Comparison of ENCODE assay signal across 24 cellular contexts in genomic region chr11:121180183-121180582, GRCh38.
"Had no signal": no experiment of that assay in that cellular context is flagged by ENCODE, and none has a peak within 500 bp of the region (broad histone marks: within the 10 kb centered on the region; RNA-seq: fewer than 3 reads in every experiment).

No MANE protein-coding gene starts in this region.

- H3K9me3 ChIP-seq: colonic mucosa, gastrocnemius medialis had no signal

- H3K27me3 ChIP-seq: colonic mucosa, dorsolateral prefrontal cortex, esophagus muscularis mucosa, esophagus squamous epithelium, gastrocnemius medialis, gastroesophageal sphincter, heart left ventricle, heart right ventricle had no signal

- H3K4me3 ChIP-seq: colonic mucosa, coronary artery, dorsolateral prefrontal cortex, esophagus muscularis mucosa, esophagus squamous epithelium, gastrocnemius medialis, gastroesophageal sphincter, heart left ventricle, heart right ventricle had no signal

- H3K27ac ChIP-seq: colonic mucosa, coronary artery, dorsolateral prefrontal cortex, epithelial cell of prostate, esophagus muscularis mucosa, esophagus squamous epithelium, foreskin keratinocyte, gastrocnemius medialis, gastroesophageal sphincter, heart left ventricle, heart right ventricle had no signal

- H3K4me1 ChIP-seq: colonic mucosa, esophagus muscularis mucosa, esophagus squamous epithelium, foreskin keratinocyte, gastrocnemius medialis, gastroesophageal sphincter, heart left ventricle, heart right ventricle had no signal

- ATAC-seq: effector memory CD8-positive, alpha-beta T cell; esophagus mucosa; foreskin keratinocyte; gastrocnemius medialis; gastroesophageal sphincter; heart left ventricle; heart right ventricle had no signal

- H3K36me3 ChIP-seq: colonic mucosa, esophagus muscularis mucosa, esophagus squamous epithelium, gastrocnemius medialis, gastroesophageal sphincter, heart left ventricle, heart right ventricle had no signal

- DNase-seq: colonic mucosa; cortex of kidney; dermis blood vessel endothelial cell; dorsolateral prefrontal cortex; effector CD4-positive, alpha-beta T cell; effector CD8-positive, alpha-beta T cell; effector memory CD4-positive, alpha-beta T cell; effector memory CD8-positive, alpha-beta T cell; endodermal cell; erythroblast; esophagus squamous epithelium; foreskin fibroblast; foreskin keratinocyte; foreskin melanocyte; gastrocnemius medialis; glutamatergic neuron; head of caudate nucleus; heart left ventricle; heart right ventricle had no signal
